Comparison of ENCODE assay signal across 1 cellular context in genomic region chr1:36703526-36704208, GRCh38.
TF ChIP-seq lines count a peak whose summit lies in the region.

No MANE protein-coding gene starts in this region.

TF ChIP-seq in HCT116, 20 proteins besides CTCF, POLR2A, EP300 and RAD21 (continued from another document):
- TF ChIP-seq REST (IDR thresholded peaks at IDR 0.05; ENCODE audit: low read depth): no peak
